Comparison of ENCODE assay signal across 21 cellular contexts in the genomic region with DNA sequence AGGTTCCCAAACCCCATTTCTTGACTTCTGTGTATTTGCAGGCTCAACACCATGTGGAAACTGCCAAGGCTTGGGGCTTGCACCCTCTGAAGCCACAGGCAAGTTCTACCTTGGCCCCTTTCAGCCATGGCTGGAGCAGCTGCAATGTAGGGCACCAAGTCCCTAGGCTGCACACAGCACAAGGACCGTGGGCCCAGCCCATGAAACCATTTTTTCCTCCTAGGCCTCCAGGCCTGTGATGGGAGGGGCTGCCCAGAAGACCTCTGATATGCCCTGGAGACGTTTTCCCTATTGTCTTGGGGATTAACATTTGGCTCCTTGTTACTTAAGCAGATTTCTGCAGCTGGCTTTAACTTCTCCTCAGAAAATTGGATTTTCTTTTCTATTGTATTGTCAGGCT. TPM values are rescaled to one million over a fixed set of nuclear protein-coding genes. Genes with fewer than 3 reads are reported as not detected.
"Had no signal": no experiment of that assay in that cellular context is flagged by ENCODE, and none has a peak within 500 bp of the region (broad histone marks: within the 10 kb centered on the region; RNA-seq: fewer than 3 reads in every experiment).

No MANE protein-coding gene starts in this region.

RNA-seq across cellular contexts. Expression of a gene that starts 24.0 kb away (rescaled TPM):
- total RNA-seq: activated naive CD4-positive, alpha-beta T cell treated with anti-CD3 and anti-CD28 coated beads for 36 hours; activated naive CD4-positive, alpha-beta T cell treated with anti-CD3 and anti-CD28 coated beads, Interleukin-2, amount 50 U/mL, for 72 hours; activated naive CD8-positive, alpha-beta T cell treated with anti-CD3 and anti-CD28 coated beads for 36 hours; activated naive CD8-positive, alpha-beta T cell treated with anti-CD3 and anti-CD28 coated beads, Interleukin-2, amount 10 ng/mL, durations not matched to agents 7 days and 5 days; activated T-cell treated with anti-CD3 and anti-CD28 coated beads, Interleukin-2, amount 50 U/mL, for 4 hours; activated T-cell treated with anti-CD3 and anti-CD28 coated beads, Interleukin-2, amount 50 U/mL, for 72 hours; activated T-helper 1 cell treated with anti-CD3 and anti-CD28 coated beads, Interleukin-12 subunit alpha, Interleukin-12 subunit beta, Interleukin-2, Interleukin-4 antibody, amounts not matched to agents 30 ng/mL and 10 ng/mL and 1 ng/mL, durations not matched to agents 14 hours and 24 hours and 36 hours; activated T-helper 17 cell treated with anti-CD3 and anti-CD28 coated beads, Interleukin-2, amount 50 U/mL, for 72 hours; activated T-helper 2 cell treated with anti-CD3 and anti-CD28 coated beads, Interferon-gamma antibody, Interleukin-2, Interleukin-4, amounts not matched to agents 10 μg/mL and 5 μg/mL and 100 μg/mL, durations not matched to agents 14 hours and 24 hours and 36 hours; adrenal gland; aorta; ascending aorta; astrocyte; body of pancreas; breast epithelium; bronchial epithelial cell; cardiac muscle cell; cardiac septum; cerebellum; chondrocyte had no signal
- polyA plus RNA-seq: adipose tissue, adrenal gland, aorta, cardiac muscle cell had no signal
